ENCODE assay signal across 20 cellular contexts in the genomic region with DNA sequence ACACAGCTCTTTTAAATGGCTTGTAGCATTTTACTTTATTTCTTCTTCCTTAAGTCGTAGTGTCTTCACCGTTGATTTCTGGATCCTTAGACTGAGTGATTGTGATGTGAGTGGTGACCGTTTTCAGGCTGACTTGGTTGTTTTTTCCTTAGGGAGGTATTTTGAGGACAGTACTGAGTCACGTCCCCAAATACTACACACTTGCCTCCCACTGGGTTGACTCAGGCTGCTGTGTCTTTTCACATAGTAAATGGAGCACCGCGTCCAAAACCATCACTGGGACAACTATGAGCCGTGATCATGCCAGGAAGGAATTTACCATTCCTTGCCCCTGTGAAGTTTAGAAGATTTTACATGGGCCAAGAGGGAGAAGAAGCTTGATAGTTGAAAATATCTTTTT.
DNase-seq lines count a peak whose midpoint lies in the region; ATAC-seq and TF ChIP-seq lines count a peak whose summit lies in the region.
"Had no signal": no experiment of that assay in that cellular context is flagged by ENCODE, and none has a peak within 500 bp of the region (broad histone marks: within the 10 kb centered on the region; RNA-seq: fewer than 3 reads in every experiment).

No MANE protein-coding gene starts in this region.

- peaks cover 14% of the 10 kb centered on the region; the same call in 1 of the 2 replicates for H3K9me3 ChIP-seq in SK-N-SH
- no peaks in the 10 kb centered on the region for H3K9me3 ChIP-seq in prostate gland
- H3K9me3 ChIP-seq: ascending aorta, esophagus muscularis mucosa, suprapubic skin had no signal

- no peak overlapping the region for H3K4me2 ChIP-seq in SK-N-SH

- H3K4me1 ChIP-seq in SK-N-SH (ENCODE audit: control insufficient read depth in 1 of 2, insufficient read depth in 2 of 2, low read depth in 1 of 2, low read length in 1 of 2) = no peaks in the 10 kb centered on the region
- H3K4me1 ChIP-seq in prostate gland (replicated peaks) = no peaks in the 10 kb centered on the region
- H3K4me1 ChIP-seq: ascending aorta, esophagus muscularis mucosa, suprapubic skin had no signal

- intact Hi-C loops in prostate gland (cut with DNase I) (no loop called here), cardiac septum (cut with DNase I) (no loop called here)

- H3K36me3 ChIP-seq in SK-N-SH (replicated peaks in 1 of 2; ENCODE audit: control insufficient read depth in 1 of 2, insufficient read depth in 2 of 2, low read length in 1 of 2) (peaks cover 5 to 18% of the 10 kb centered on the region in 2 experiments), prostate gland (no peaks in the 10 kb centered on the region)
- H3K36me3 ChIP-seq: ascending aorta, suprapubic skin had no signal

- no peak for TF ChIP-seq POLR2A in prostate gland (IDR thresholded peaks at IDR 0.05)

- H4K20me1 ChIP-seq in SK-N-SH (ENCODE audit: insufficient read depth) = no peaks in the 10 kb centered on the region

- DNase-seq in ELR (ENCODE audit: low read depth) (peak; percentile 61), SK-N-SH (no peak), fibroblast of the aortic adventitia (ENCODE audit: low read depth) (peak; percentile 42), skeletal muscle cell (ENCODE audit: low read depth) (peak; percentile 48), NCI-H2107 treated with DMSO at 0.1 percent for 48 hours (lab: John Stamatoyannopoulos, UW; ENCODE audit: unreplicated experiment) (no peak), prostate gland (ENCODE audit: low spot score) (no peak), cardiac septum (ENCODE audit: low spot score) (no peak)
- DNase-seq in naive thymus-derived CD8-positive, alpha-beta T cell = no peak
- DNase-seq: activated CD8-positive, alpha-beta memory T cell treated with anti-CD3 and anti-CD28 coated beads, Interleukin-2, amount 10 ng/mL, durations not matched to agents 7 days and 5 days; activated gamma-delta T cell; CD8-positive, alpha-beta T cell; left ventricle myocardium superior; naive thymus-derived CD4-positive, alpha-beta T cell; NCI-H1092; NCI-H2171; Right ventricle myocardium superior; T-helper 17 cell had no signal

- no peaks in the 10 kb centered on the region for H3F3A ChIP-seq in SK-N-SH (replicated peaks; ENCODE audit: insufficient read depth)

- H3K9ac ChIP-seq in SK-N-SH = no peak overlapping the region

- no peaks in the 10 kb centered on the region for H3K79me2 ChIP-seq in SK-N-SH (ENCODE audit: insufficient read depth)

- TF ChIP-seq CTCF in SK-N-SH (IDR thresholded peaks at IDR 0.05) = no peak
- no peak for TF ChIP-seq CTCF in fibroblast of the aortic adventitia (IDR thresholded peaks at IDR 0.05; ENCODE audit: insufficient read depth, low read length)
- no peak for TF ChIP-seq CTCF in prostate gland (IDR thresholded peaks at IDR 0.05)

- TF ChIP-seq EP300 in SK-N-SH (IDR thresholded peaks at IDR 0.05; ENCODE audit: borderline replicate concordance in 1 of 2, low read depth in 1 of 2, low read length in 1 of 2) = no peak

- H3K27me3 ChIP-seq in SK-N-SH (ENCODE audit: insufficient read depth) = no peaks in the 10 kb centered on the region
- no peaks in the 10 kb centered on the region for H3K27me3 ChIP-seq in prostate gland (replicated peaks; ENCODE audit: insufficient read depth)
- H3K27me3 ChIP-seq: ascending aorta, esophagus muscularis mucosa, suprapubic skin had no signal

- H3K36me3 Mint-ChIP-seq in naive thymus-derived CD8-positive, alpha-beta T cell = peaks cover 42 to 66% (median 63%) of the 10 kb centered on the region in 3 donors

- no peak for TF ChIP-seq RAD21 in SK-N-SH (IDR thresholded peaks at IDR 0.05; ENCODE audit: low read length)

- H2AFZ ChIP-seq in SK-N-SH (ENCODE audit: low read depth) = no peak overlapping the region

- CTCF ChIA-PET in SK-N-SH (lab: Yijun Ruan, JAX) = interaction anchor here (0.6 kb wide), 1 partner anchor 23 kb away, joined by 3 read pairs; no protein-coding TSS in a partner anchor

- H3K27me3 Mint-ChIP-seq in naive thymus-derived CD8-positive, alpha-beta T cell = no peaks in the 10 kb centered on the region
- H3K27me3 Mint-ChIP-seq: activated CD8-positive, alpha-beta memory T cell treated with anti-CD3 and anti-CD28 coated beads, Interleukin-2, amount 10 ng/mL, durations not matched to agents 7 days and 5 days; naive thymus-derived CD4-positive, alpha-beta T cell; T-helper 17 cell had no signal

- no peak overlapping the region for H3K27ac Mint-ChIP-seq in naive thymus-derived CD8-positive, alpha-beta T cell
- H3K27ac Mint-ChIP-seq: activated CD8-positive, alpha-beta memory T cell treated with anti-CD3 and anti-CD28 coated beads, Interleukin-2, amount 10 ng/mL, durations not matched to agents 7 days and 5 days; CD8-positive, alpha-beta T cell; naive thymus-derived CD4-positive, alpha-beta T cell; T-helper 17 cell had no signal

- no peak for ATAC-seq in naive thymus-derived CD8-positive, alpha-beta T cell
- ATAC-seq: activated CD8-positive, alpha-beta memory T cell treated with anti-CD3 and anti-CD28 coated beads, Interleukin-2, amount 10 ng/mL, durations not matched to agents 7 days and 5 days; CD8-positive, alpha-beta T cell; left ventricle myocardium superior; naive thymus-derived CD4-positive, alpha-beta T cell; T-helper 17 cell had no signal

- H3K9me2 ChIP-seq in SK-N-SH = no peaks in the 10 kb centered on the region

- H3K27ac ChIP-seq in SK-N-SH (ENCODE audit: low read depth in 2 of 2, low read length in 1 of 2) (peak overlapping the region in 1 of 2 experiments; percentile 49; a peak in 1 of 4 replicates), prostate gland (no peak overlapping the region)
- H3K27ac ChIP-seq: ascending aorta, esophagus muscularis mucosa, suprapubic skin had no signal

- H3K4me3 ChIP-seq in SK-N-SH (ENCODE audit: low read depth in 2 of 2, low read length in 1 of 2) = no peak overlapping the region
- no peak overlapping the region for H3K4me3 ChIP-seq in fibroblast of the aortic adventitia (ENCODE audit: low read depth, low read length)
- no peak overlapping the region for H3K4me3 ChIP-seq in skeletal muscle cell (ENCODE audit: low read depth, low read length)
- H3K4me3 ChIP-seq in prostate gland = no peak overlapping the region
- H3K4me3 ChIP-seq: ascending aorta, esophagus muscularis mucosa, suprapubic skin had no signal

- WGBS in SK-N-SH (ENCODE audit: low lambda C conversion rate) = 61% methylated on average over 7 of the region's 7 CpGs
- WGBS in prostate gland = 80% methylated on average over 7 of the region's 7 CpGs

- POLR2A ChIA-PET in SK-N-SH (lab: Yijun Ruan, JAX) = no interaction called here
- POLR2A ChIA-PET in naive thymus-derived CD8-positive, alpha-beta T cell (lab: Charles Lee) = interaction anchor here (0.6 kb wide), 1 partner anchor 276 kb away, joined by 3 read pairs; no protein-coding TSS in a partner anchor

- peaks cover 3 to 27% (median 14%) of the 10 kb centered on the region in 9 donors for H3K9me3 Mint-ChIP-seq in naive thymus-derived CD8-positive, alpha-beta T cell

- no peak overlapping the region for H3K4me3 Mint-ChIP-seq in naive thymus-derived CD8-positive, alpha-beta T cell
- H3K4me3 Mint-ChIP-seq: activated CD8-positive, alpha-beta memory T cell treated with anti-CD3 and anti-CD28 coated beads, Interleukin-2, amount 10 ng/mL, durations not matched to agents 7 days and 5 days; CD8-positive, alpha-beta T cell; naive thymus-derived CD4-positive, alpha-beta T cell; T-helper 17 cell had no signal

- H3K4me1 Mint-ChIP-seq in naive thymus-derived CD8-positive, alpha-beta T cell = peaks cover 2 to 19% (median 12%) of the 10 kb centered on the region in 4 donors

TF ChIP-seq in SK-N-SH, 30 proteins besides CTCF, POLR2A, EP300 and RAD21 (continues in another document):
- no peak for TF ChIP-seq TEAD4 (IDR thresholded peaks at IDR 0.05; ENCODE audit: borderline replicate concordance, insufficient read depth)
- TF ChIP-seq, protein P1, sequence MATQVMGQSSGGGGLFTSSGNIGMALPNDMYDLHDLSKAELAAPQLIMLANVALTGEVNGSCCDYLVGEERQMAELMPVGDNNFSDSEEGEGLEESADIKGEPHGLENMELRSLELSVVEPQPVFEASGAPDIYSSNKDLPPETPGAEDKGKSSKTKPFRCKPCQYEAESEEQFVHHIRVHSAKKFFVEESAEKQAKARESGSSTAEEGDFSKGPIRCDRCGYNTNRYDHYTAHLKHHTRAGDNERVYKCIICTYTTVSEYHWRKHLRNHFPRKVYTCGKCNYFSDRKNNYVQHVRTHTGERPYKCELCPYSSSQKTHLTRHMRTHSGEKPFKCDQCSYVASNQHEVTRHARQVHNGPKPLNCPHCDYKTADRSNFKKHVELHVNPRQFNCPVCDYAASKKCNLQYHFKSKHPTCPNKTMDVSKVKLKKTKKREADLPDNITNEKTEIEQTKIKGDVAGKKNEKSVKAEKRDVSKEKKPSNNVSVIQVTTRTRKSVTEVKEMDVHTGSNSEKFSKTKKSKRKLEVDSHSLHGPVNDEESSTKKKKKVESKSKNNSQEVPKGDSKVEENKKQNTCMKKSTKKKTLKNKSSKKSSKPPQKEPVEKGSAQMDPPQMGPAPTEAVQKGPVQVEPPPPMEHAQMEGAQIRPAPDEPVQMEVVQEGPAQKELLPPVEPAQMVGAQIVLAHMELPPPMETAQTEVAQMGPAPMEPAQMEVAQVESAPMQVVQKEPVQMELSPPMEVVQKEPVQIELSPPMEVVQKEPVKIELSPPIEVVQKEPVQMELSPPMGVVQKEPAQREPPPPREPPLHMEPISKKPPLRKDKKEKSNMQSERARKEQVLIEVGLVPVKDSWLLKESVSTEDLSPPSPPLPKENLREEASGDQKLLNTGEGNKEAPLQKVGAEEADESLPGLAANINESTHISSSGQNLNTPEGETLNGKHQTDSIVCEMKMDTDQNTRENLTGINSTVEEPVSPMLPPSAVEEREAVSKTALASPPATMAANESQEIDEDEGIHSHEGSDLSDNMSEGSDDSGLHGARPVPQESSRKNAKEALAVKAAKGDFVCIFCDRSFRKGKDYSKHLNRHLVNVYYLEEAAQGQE (IDR thresholded peaks at IDR 0.05; ENCODE audit: low read depth, low read length) = no peak
- no peak for TF ChIP-seq YY1 (IDR thresholded peaks at IDR 0.05; ENCODE audit: low read depth)
- TF ChIP-seq FOSL2 (IDR thresholded peaks at IDR 0.05; ENCODE audit: borderline replicate concordance, low read depth) = peak; percentile 44; the same call in 1 of the 2 replicates
- peak; percentile 35; the same call in 1 of the 2 replicates for TF ChIP-seq TCF12 (IDR thresholded peaks at IDR 0.05)
- TF ChIP-seq, protein P2, sequence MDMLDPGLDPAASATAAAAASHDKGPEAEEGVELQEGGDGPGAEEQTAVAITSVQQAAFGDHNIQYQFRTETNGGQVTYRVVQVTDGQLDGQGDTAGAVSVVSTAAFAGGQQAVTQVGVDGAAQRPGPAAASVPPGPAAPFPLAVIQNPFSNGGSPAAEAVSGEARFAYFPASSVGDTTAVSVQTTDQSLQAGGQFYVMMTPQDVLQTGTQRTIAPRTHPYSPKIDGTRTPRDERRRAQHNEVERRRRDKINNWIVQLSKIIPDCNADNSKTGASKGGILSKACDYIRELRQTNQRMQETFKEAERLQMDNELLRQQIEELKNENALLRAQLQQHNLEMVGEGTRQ (IDR thresholded peaks at IDR 0.05; ENCODE audit: borderline replicate concordance, low read depth, low read length) = no peak

Comparison
In these comparisons a context has a peak if more than half of its experiments do, and no peak if none do; other contexts are left out.
1. DNase-seq: peak in ELR (single experiment), fibroblast of the aortic adventitia (single experiment) and skeletal muscle cell (single experiment); none in SK-N-SH (single experiment), NCI-H2107 treated with DMSO at 0.1 percent for 48 hours (single experiment), naive thymus-derived CD8-positive, alpha-beta T cell (0 of 10), prostate gland (single experiment) and cardiac septum (single experiment).